ENCODE assay signal across 30 cellular contexts in genomic region chr4:183962413-183962812, GRCh38. TPM values are rescaled to one million over a fixed set of nuclear protein-coding genes. Genes with fewer than 3 reads are reported as not detected.
"Had no signal": no experiment of that assay in that cellular context is flagged by ENCODE, and none has a peak within 500 bp of the region (broad histone marks: within the 10 kb centered on the region; RNA-seq: fewer than 3 reads in every experiment).

No MANE protein-coding gene starts in this region.

- H3K27me3 ChIP-seq: ascending aorta, brain microvascular endothelial cell, esophagus muscularis mucosa, foreskin keratinocyte, heart right ventricle, ovary, tibial artery, upper lobe of right lung had no signal

- DNase-seq: activated CD4-positive, alpha-beta T cell treated with anti-CD3 and anti-CD28 coated beads for 4 hours; activated CD4-positive, alpha-beta T cell treated with anti-CD3 and anti-CD28 coated beads, Interleukin-2, amount 50 U/mL, for 48 hours; activated CD4-positive, CD25-positive, alpha-beta regulatory T cell; activated CD8-positive, alpha-beta memory T cell treated with anti-CD3 and anti-CD28 coated beads for 24 hours; activated gamma-delta T cell; activated naive CD4-positive, alpha-beta T cell treated with anti-CD3 and anti-CD28 coated beads, Interleukin-2, amount 10 ng/mL, durations not matched to agents 7 days and 5 days; activated naive CD8-positive, alpha-beta T cell treated with anti-CD3 and anti-CD28 coated beads, Interleukin-2, amount 10 ng/mL, durations not matched to agents 7 days and 5 days; brain microvascular endothelial cell; cortex of kidney; foreskin keratinocyte; heart right ventricle; left ventricle myocardium inferior; mucosa of descending colon; ovary; stimulated activated CD4-positive, alpha-beta T cell treated with anti-CD3 and anti-CD28 coated beads, Interleukin-1b, Interleukin-23, amount 100 ng/mL, for 48 hours; stimulated activated CD4-positive, alpha-beta T cell treated with anti-CD3 and anti-CD28 coated beads, Interleukin-4, amount 100 ng/mL, for 4 hours; stimulated activated CD8-positive, alpha-beta memory T cell treated with anti-CD3 and anti-CD28 coated beads, Interleukin-4, amount 100 ng/mL, for 48 hours; stimulated activated naive CD8-positive, alpha-beta T cell treated with anti-CD3 and anti-CD28 coated beads, Interleukin-15, amount 100 ng/mL, for 72 hours; substantia nigra; T-helper 1 cell; tibial artery; upper lobe of right lung had no signal

- H3K27ac ChIP-seq: ascending aorta, brain microvascular endothelial cell, esophagus muscularis mucosa, foreskin keratinocyte, ovary, prostate gland, tibial artery, upper lobe of right lung had no signal

- ATAC-seq: foreskin keratinocyte; heart right ventricle; mucosa of descending colon; natural killer cell treated with Interleukin-12 subunit alpha and Interleukin-12 subunit beta and Interleukin-15 and Interleukin-18, amount 100 ng/mL, for 72 hours; stimulated activated memory B cell treated with anti-CD40 and anti-IgM and Interleukin-4, amounts not matched to agents 10 μg/mL and 1 μg/mL and 100 μg/mL, for 72 hours; stimulated activated naive CD8-positive, alpha-beta T cell treated with anti-CD3 and anti-CD28 coated beads, Interleukin-15, amount 100 ng/mL, for 72 hours; upper lobe of right lung had no signal

- H3K36me3 ChIP-seq: ascending aorta, brain microvascular endothelial cell, esophagus muscularis mucosa, heart right ventricle, left ventricle myocardium inferior, ovary, prostate gland, tibial artery, upper lobe of right lung had no signal

- H3K4me1 ChIP-seq: ascending aorta, foreskin keratinocyte, upper lobe of right lung had no signal

- H3K9me3 ChIP-seq: ascending aorta, esophagus muscularis mucosa, heart right ventricle, left ventricle myocardium inferior, mucosa of descending colon, ovary, prostate gland, tibial artery, upper lobe of right lung had no signal

- H3K4me3 ChIP-seq: ascending aorta, esophagus muscularis mucosa, heart right ventricle, left ventricle myocardium inferior, lung, mucosa of descending colon, ovary, prostate gland, smooth muscle cell, tibial artery, upper lobe of right lung had no signal

RNA-seq across cellular contexts. Expression of gene STOX2, which starts 57.3 kb away (rescaled TPM):
- total RNA-seq: activated naive CD8-positive, alpha-beta T cell treated with anti-CD3 and anti-CD28 coated beads, Interleukin-2, amount 10 ng/mL, durations not matched to agents 7 days and 5 days; activated T-helper 1 cell treated with anti-CD3 and anti-CD28 coated beads, Interleukin-12 subunit alpha, Interleukin-12 subunit beta, Interleukin-2, Interleukin-4 antibody, amounts not matched to agents 30 ng/mL and 10 ng/mL and 1 ng/mL, durations not matched to agents 14 hours and 24 hours and 36 hours; natural killer cell treated with Interleukin-12 subunit alpha and Interleukin-12 subunit beta and Interleukin-15 and Interleukin-18, amount 100 ng/mL, for 72 hours had no signal
